In the genomic region with DNA sequence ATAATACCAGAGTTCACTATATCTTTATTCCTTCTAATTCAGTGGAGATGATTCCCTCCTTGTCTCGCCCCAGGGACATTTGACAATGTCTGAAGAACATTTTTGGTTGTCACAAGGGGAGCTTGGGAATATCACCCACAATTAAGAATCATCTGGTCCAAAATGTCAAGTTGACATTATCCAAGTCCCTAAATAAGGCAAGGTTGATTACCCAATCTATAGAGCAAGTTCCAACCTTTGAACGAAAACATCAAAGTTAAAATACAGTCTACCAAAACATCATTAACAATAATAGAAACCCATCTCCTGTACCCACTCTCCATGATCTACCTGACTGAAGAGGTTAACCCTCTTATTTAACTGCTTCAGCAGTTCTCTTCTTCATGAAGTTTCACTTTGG, we compare ENCODE assay signal across 29 cellular contexts.
"Had no signal": no experiment of that assay in that cellular context is flagged by ENCODE, and none has a peak within 500 bp of the region (broad histone marks: within the 10 kb centered on the region; RNA-seq: fewer than 3 reads in every experiment).

No MANE protein-coding gene starts in this region.

- H3K27ac Mint-ChIP-seq: dendritic cell treated with granulocyte-macrophage colony-stimulating factor and Interleukin-4, amounts not matched to agents 40 ng/mL and 50 ng/mL, for 4 days; endodermal cell; natural killer cell had no signal

- H3K9me3 Mint-ChIP-seq: dendritic cell treated with granulocyte-macrophage colony-stimulating factor and Interleukin-4, amounts not matched to agents 40 ng/mL and 50 ng/mL, for 4 days; effector memory CD8-positive, alpha-beta T cell; endodermal cell; memory B cell; natural killer cell had no signal

- H3K36me3 ChIP-seq: colonic mucosa had no signal

- H3K4me3 ChIP-seq: colonic mucosa, esophagus squamous epithelium, gastrocnemius medialis, heart right ventricle, lung had no signal

- DNase-seq: colonic mucosa; cortex of kidney; effector CD8-positive, alpha-beta T cell; effector memory CD8-positive, alpha-beta T cell; endodermal cell; erythroblast; esophagus squamous epithelium; foreskin fibroblast; foreskin melanocyte; gastrocnemius medialis; glutamatergic neuron; head of caudate nucleus; heart right ventricle; hippocampal formation; left colon; left ventricle myocardium superior; mammary epithelial cell; mesendoderm; midbrain; naive thymus-derived CD4-positive, alpha-beta T cell; natural killer cell had no signal

- H3K27me3 ChIP-seq: colonic mucosa, esophagus squamous epithelium, gastrocnemius medialis, heart right ventricle had no signal

- H3K4me3 Mint-ChIP-seq: dendritic cell treated with granulocyte-macrophage colony-stimulating factor and Interleukin-4, amounts not matched to agents 40 ng/mL and 50 ng/mL, for 4 days; effector memory CD8-positive, alpha-beta T cell; endodermal cell; memory B cell; naive thymus-derived CD4-positive, alpha-beta T cell; natural killer cell had no signal

- H3K27me3 Mint-ChIP-seq: dendritic cell treated with granulocyte-macrophage colony-stimulating factor and Interleukin-4, amounts not matched to agents 40 ng/mL and 50 ng/mL, for 4 days; effector memory CD8-positive, alpha-beta T cell; memory B cell; naive thymus-derived CD4-positive, alpha-beta T cell had no signal

- H3K4me1 ChIP-seq: heart right ventricle had no signal

- ATAC-seq: effector memory CD8-positive, alpha-beta T cell; esophagus mucosa; gastrocnemius medialis; heart right ventricle; left colon; left lobe of liver; left ventricle myocardium superior; naive thymus-derived CD4-positive, alpha-beta T cell; natural killer cell had no signal

- FAIRE-seq: endometrium, islet of Langerhans had no signal

- H3K9me3 ChIP-seq: colonic mucosa, esophagus squamous epithelium, gastrocnemius medialis, heart right ventricle had no signal

- H3K27ac ChIP-seq: colonic mucosa, epithelial cell of prostate, esophagus squamous epithelium, gastrocnemius medialis, heart right ventricle had no signal
